In genomic region chr18:44680271-44681038, GRCh38 we compare ENCODE assay signal across 9 cellular contexts. TPM values are rescaled to one million over a fixed set of nuclear protein-coding genes. Genes with fewer than 3 reads are reported as not detected.
DNase-seq lines count a peak whose midpoint lies in the region; ATAC-seq and TF ChIP-seq lines count a peak whose summit lies in the region.
"Had no signal": no experiment of that assay in that cellular context is flagged by ENCODE, and none has a peak within 500 bp of the region (broad histone marks: within the 10 kb centered on the region; RNA-seq: fewer than 3 reads in every experiment).

Gene SETBP1, plus strand, starts transcription at chr18:44680888. Its CDS starts 20,459 bp downstream, at chr18:44701347.

- peaks cover 24% of the 10 kb centered on the region for H3K27me3 Mint-ChIP-seq in activated CD4-positive, alpha-beta T cell treated with anti-CD3 and anti-CD28 coated beads, Interleukin-2, amount 10 ng/mL, durations not matched to agents 24 days and 14 days
- H3K27me3 Mint-ChIP-seq in endothelial cell (ENCODE audit: unreplicated experiment), result no peaks in the 10 kb centered on the region
- no peaks in the 10 kb centered on the region for H3K27me3 Mint-ChIP-seq in memory B cell

- H3K36me3 Mint-ChIP-seq in activated CD4-positive, alpha-beta T cell treated with anti-CD3 and anti-CD28 coated beads, Interleukin-2, amount 10 ng/mL, durations not matched to agents 24 days and 14 days (ENCODE audit: low read depth), result no peaks in the 10 kb centered on the region
- H3K36me3 Mint-ChIP-seq in endothelial cell (ENCODE audit: low read depth, unreplicated experiment), result no peaks in the 10 kb centered on the region
- no peaks in the 10 kb centered on the region for H3K36me3 Mint-ChIP-seq in memory B cell

- DNase-seq in AG08396 (ENCODE audit: low spot score) (peak; percentile 55), NCI-H146 treated with DMSO at 0.1 percent for 48 hours (lab: John Stamatoyannopoulos, UW; ENCODE audit: unreplicated experiment) (peak; percentile 65), endothelial cell (ENCODE audit: low spot score) (peak; percentile 74), memory B cell (ENCODE audit: low spot score in 2 of 2) (peak; percentile 52 to 60), NCI-H226 (no peak)
- peak; percentile 78 for DNase-seq in activated CD4-positive, alpha-beta T cell treated with anti-CD3 and anti-CD28 coated beads, Interleukin-2, amount 10 ng/mL, durations not matched to agents 24 days and 14 days
- peak; percentile 67 for DNase-seq in stimulated activated CD8-positive, alpha-beta memory T cell treated with anti-CD3 and anti-CD28 coated beads, Interleukin-4, amount 100 ng/mL, for 48 hours

- no peaks in the 10 kb centered on the region for H3K9me3 Mint-ChIP-seq in activated CD4-positive, alpha-beta T cell treated with anti-CD3 and anti-CD28 coated beads, Interleukin-2, amount 10 ng/mL, durations not matched to agents 24 days and 14 days
- H3K9me3 Mint-ChIP-seq in endothelial cell (ENCODE audit: unreplicated experiment) (no peaks in the 10 kb centered on the region), memory B cell (no peaks in the 10 kb centered on the region)

- peak within 1 kb of the TSS; percentile 89 for H3K27ac Mint-ChIP-seq in activated CD4-positive, alpha-beta T cell treated with anti-CD3 and anti-CD28 coated beads, Interleukin-2, amount 10 ng/mL, durations not matched to agents 24 days and 14 days
- H3K27ac Mint-ChIP-seq in endothelial cell (ENCODE audit: unreplicated experiment) (peak within 1 kb of the TSS; percentile 75), memory B cell (no peak within 1 kb of the TSS)

- H3K4me1 Mint-ChIP-seq in activated CD4-positive, alpha-beta T cell treated with anti-CD3 and anti-CD28 coated beads, Interleukin-2, amount 10 ng/mL, durations not matched to agents 24 days and 14 days, result peaks cover 6% of the 10 kb centered on the region
- H3K4me1 Mint-ChIP-seq in endothelial cell (ENCODE audit: unreplicated experiment) (peaks cover 16% of the 10 kb centered on the region), memory B cell (peaks cover 5% of the 10 kb centered on the region)

- no peak within 1 kb of the TSS for H3K4me3 Mint-ChIP-seq in activated CD4-positive, alpha-beta T cell treated with anti-CD3 and anti-CD28 coated beads, Interleukin-2, amount 10 ng/mL, durations not matched to agents 24 days and 14 days
- H3K4me3 Mint-ChIP-seq in endothelial cell (ENCODE audit: unreplicated experiment), result peak within 1 kb of the TSS; percentile 92
- H3K4me3 Mint-ChIP-seq in memory B cell, result no peak within 1 kb of the TSS

- no peak for TF ChIP-seq CTCF in endothelial cell (IDR thresholded peaks at IDR 0.05; ENCODE audit: unreplicated experiment)

- peak; percentile 32 for TF ChIP-seq POLR2A in GM18951 (IDR thresholded peaks at IDR 0.05; ENCODE audit: extremely low read depth, insufficient read depth, insufficient read length)

- in situ Hi-C loops in GM18951 (cut with MboI; ENCODE audit: low sequenced_read_pairs, unreplicated experiment), result loop anchor here (25.0 kb wide), 1 partner anchor 532 kb away; no protein-coding TSS in a partner anchor

- ATAC-seq in memory B cell (ENCODE audit: low read depth), result peak; percentile 42
- ATAC-seq: HCT116 had no signal

- intact Hi-C loops in activated CD4-positive, alpha-beta T cell treated with anti-CD3 and anti-CD28 coated beads, Interleukin-2, amount 10 ng/mL, durations not matched to agents 24 days and 14 days (cut with micrococcal nuclease), result loop anchor here (1.0 to 2.0 kb wide), 4 partner anchors 18 to 213 kb away; no protein-coding TSS in a partner anchor

RNA-seq across cellular contexts. Expression of gene SETBP1, which starts in this region (rescaled TPM):
- 21.9 and 22.6 TPM in 2 replicates for total RNA-seq in activated CD4-positive, alpha-beta T cell treated with anti-CD3 and anti-CD28 coated beads, Interleukin-2, amount 10 ng/mL, durations not matched to agents 24 days and 14 days
- total RNA-seq in endothelial cell (ENCODE audit: unreplicated experiment), result 131 TPM
